ENCODE assay signal across 2 cellular contexts in the genomic region with DNA sequence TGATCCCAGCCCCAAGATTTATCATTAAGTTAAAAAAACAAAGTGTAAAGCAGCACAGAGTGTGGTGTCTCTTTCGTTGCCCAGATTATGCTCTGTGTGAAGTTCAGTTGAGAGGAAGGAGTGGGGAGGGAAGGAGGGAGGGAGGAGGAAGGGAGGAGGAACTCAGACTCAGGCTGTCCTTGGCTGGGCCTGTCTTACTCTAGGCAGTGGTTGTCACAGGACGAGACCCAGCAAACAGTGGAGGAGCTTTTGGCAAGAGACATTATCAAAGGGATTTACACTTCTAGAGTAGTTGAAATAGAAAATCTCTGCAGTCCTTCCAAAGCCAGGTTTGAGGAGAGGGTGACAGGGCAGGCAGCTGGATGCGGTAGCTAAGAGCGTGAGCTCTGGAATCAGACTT.
A peak's percentile ranks its signal among the peaks of the same experiment; 100 is the strongest.
TF ChIP-seq lines count a peak whose summit lies in the region.

No MANE protein-coding gene starts in this region.

TF ChIP-seq in HEK293, 187 proteins besides CTCF, POLR2A, EP300 and RAD21:
- TF ChIP-seq ZNF335 (tag by site-specific recombination; conservative IDR thresholded peaks at IDR 0.05) (peak; percentile 64), ZNF223 (tag by site-specific recombination; IDR thresholded peaks at IDR 0.05) (no peak)

TF ChIP-seq in endothelial cell of umbilical vein, 7 proteins besides CTCF, POLR2A, EP300 and RAD21:
- no peak for TF ChIP-seq JUN (IDR thresholded peaks at IDR 0.05; ENCODE audit: borderline replicate concordance, insufficient read depth, insufficient read length, low read depth)
- TF ChIP-seq MYC (IDR thresholded peaks at IDR 0.05; ENCODE audit: low read depth, low read length): no peak
- TF ChIP-seq, protein P1, sequence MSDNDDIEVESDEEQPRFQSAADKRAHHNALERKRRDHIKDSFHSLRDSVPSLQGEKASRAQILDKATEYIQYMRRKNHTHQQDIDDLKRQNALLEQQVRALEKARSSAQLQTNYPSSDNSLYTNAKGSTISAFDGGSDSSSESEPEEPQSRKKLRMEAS (IDR thresholded peaks at IDR 0.05; ENCODE audit: insufficient read depth, insufficient read length): no peak
- no peak for TF ChIP-seq GATA2 (IDR thresholded peaks at IDR 0.05; ENCODE audit: insufficient read depth, insufficient read length, low read depth, low read length)
- TF ChIP-seq EZH2 (IDR thresholded peaks at IDR 0.05; ENCODE audit: borderline replicate concordance, low read depth, low read length, severe bottlenecking): no peak
- TF ChIP-seq POLR2AphosphoS5 (IDR thresholded peaks at IDR 0.05; ENCODE audit: insufficient read depth, low read depth, low read length): no peak
- TF ChIP-seq FOS (IDR thresholded peaks at IDR 0.05; ENCODE audit: borderline replicate concordance, insufficient read depth, low read length): no peak
